ENCODE assay signal across 9 cellular contexts in the genomic region with DNA sequence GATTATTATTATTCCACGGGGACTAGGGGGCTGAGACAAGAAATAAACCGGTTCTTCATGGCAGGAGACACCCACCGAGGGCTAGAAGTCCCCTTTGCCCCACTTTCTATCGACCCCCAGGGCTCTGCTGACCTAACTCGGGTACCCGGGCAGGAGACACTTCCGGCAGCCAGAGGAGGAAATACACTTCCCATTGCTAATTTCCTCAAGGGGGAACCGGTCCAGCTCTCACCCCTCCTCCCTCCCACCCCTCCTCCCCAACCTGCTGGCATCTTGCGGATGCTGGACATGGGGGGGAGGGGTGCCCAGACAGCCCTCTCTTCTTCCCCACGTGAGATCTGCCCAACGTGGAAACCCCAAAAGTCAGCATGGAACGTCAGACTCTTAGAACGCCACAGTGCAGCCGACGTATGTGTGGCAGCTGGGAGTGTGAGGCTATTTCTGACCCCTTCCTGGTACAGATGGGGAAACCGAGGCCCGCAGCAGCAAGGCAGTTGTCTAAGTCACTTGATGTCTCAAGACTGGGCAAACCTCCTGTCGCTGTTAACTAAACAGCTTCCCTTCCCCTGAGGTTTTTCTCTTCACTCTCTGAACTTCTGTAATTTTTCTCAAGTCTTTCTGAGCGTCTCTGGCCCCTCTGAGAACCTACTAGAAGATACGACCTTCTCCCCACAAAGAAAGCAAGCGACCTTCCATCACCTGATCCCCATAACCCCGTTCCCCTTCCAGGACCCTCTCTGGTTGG. TPM values are rescaled to one million over a fixed set of nuclear protein-coding genes. Genes with fewer than 3 reads are reported as not detected.
DNase-seq lines count a peak whose midpoint lies in the region; ATAC-seq and TF ChIP-seq lines count a peak whose summit lies in the region.
"Had no signal": no experiment of that assay in that cellular context is flagged by ENCODE, and none has a peak within 500 bp of the region (broad histone marks: within the 10 kb centered on the region; RNA-seq: fewer than 3 reads in every experiment).

No MANE protein-coding gene starts in this region.

- H3K4me3 ChIP-seq in Loucy (ENCODE audit: low read length, poor library complexity, severe bottlenecking) (peak overlapping the region; percentile 20), duodenal mucosa (ENCODE audit: low read depth in 1 of 2, low read length in 2 of 2) (peak overlapping the region; percentile 35 to 45), osteoblast (ENCODE audit: insufficient read depth, low read length) (peak overlapping the region; percentile 39)

- H3K27ac ChIP-seq in duodenal mucosa (ENCODE audit: low read depth, low read length): peak overlapping the region; percentile 42
- H3K27ac ChIP-seq in osteoblast (ENCODE audit: low read depth, low read length): no peak overlapping the region

- no peak for ATAC-seq in HG03135 (IDR thresholded peaks at IDR 0.05; ENCODE audit: unreplicated experiment)

- H3K4me2 ChIP-seq in Loucy (ENCODE audit: low read depth, low read length, poor library complexity, severe bottlenecking) (peak overlapping the region; percentile 46), osteoblast (ENCODE audit: insufficient read depth, low read length) (peak overlapping the region; percentile 66)

- H3K79me2 ChIP-seq in Loucy (ENCODE audit: insufficient read depth, low read length) (no peaks in the 10 kb centered on the region), osteoblast (ENCODE audit: insufficient read depth, low read length) (no peaks in the 10 kb centered on the region)

- H3K27me3 ChIP-seq in Loucy (ENCODE audit: insufficient read depth, low read length, poor library complexity, severe bottlenecking) (no peaks in the 10 kb centered on the region), duodenal mucosa (ENCODE audit: control insufficient read depth in 1 of 2, insufficient read depth in 2 of 2, low read length in 2 of 2) (peaks cover 54 to 66% of the 10 kb centered on the region in 2 donors), osteoblast (ENCODE audit: insufficient read depth, low read length) (peaks cover 49% of the 10 kb centered on the region)

- H4K20me1 ChIP-seq in Loucy (ENCODE audit: insufficient read depth, low read length, poor library complexity, severe bottlenecking): no peaks in the 10 kb centered on the region
- no peaks in the 10 kb centered on the region for H4K20me1 ChIP-seq in osteoblast (ENCODE audit: insufficient read depth, low read length)

- no peak for TF ChIP-seq CTCF in Loucy (conservative IDR thresholded peaks at IDR 0.05; ENCODE audit: low read length)
- no peak for TF ChIP-seq CTCF in osteoblast (IDR thresholded peaks at IDR 0.05; ENCODE audit: extremely low read depth, low read depth, low read length)

- H3K9ac ChIP-seq in Loucy (ENCODE audit: low read depth, low read length, poor library complexity, severe bottlenecking) (no peak overlapping the region), duodenal mucosa (ENCODE audit: low read depth in 1 of 2, low read length in 2 of 2) (no peak overlapping the region)

- no peaks in the 10 kb centered on the region for H3K9me2 ChIP-seq in Loucy (replicated peaks; ENCODE audit: low read depth, low read length)

- H3K4me1 ChIP-seq in Loucy (ENCODE audit: insufficient read depth, low read length, poor library complexity, severe bottlenecking): peaks cover 6% of the 10 kb centered on the region
- H3K4me1 ChIP-seq in duodenal mucosa (ENCODE audit: control insufficient read depth in 1 of 2, insufficient read depth in 2 of 2, low read length in 2 of 2): peaks cover 0 to 8% of the 10 kb centered on the region in 2 donors
- peaks cover 7% of the 10 kb centered on the region for H3K4me1 ChIP-seq in osteoblast (ENCODE audit: insufficient read depth, low read length)

- peak overlapping the region; percentile 50 for H2AFZ ChIP-seq in Loucy (ENCODE audit: low read length)
- peak overlapping the region; percentile 70 for H2AFZ ChIP-seq in osteoblast (ENCODE audit: low read length)

- H3K36me3 ChIP-seq in Loucy (ENCODE audit: insufficient read depth, low read length) (no peaks in the 10 kb centered on the region), duodenal mucosa (ENCODE audit: control insufficient read depth in 1 of 2, insufficient read depth in 2 of 2, low read length in 2 of 2) (no peaks in the 10 kb centered on the region), osteoblast (ENCODE audit: insufficient read depth, low read length) (no peaks in the 10 kb centered on the region)

- no peaks in the 10 kb centered on the region for H3K9me3 ChIP-seq in Loucy (ENCODE audit: insufficient read depth, low read depth, low read length)
- no peaks in the 10 kb centered on the region for H3K9me3 ChIP-seq in duodenal mucosa (ENCODE audit: control insufficient read depth in 1 of 2, low read length in 2 of 2)
- no peaks in the 10 kb centered on the region for H3K9me3 ChIP-seq in osteoblast (ENCODE audit: low read depth, low read length)

- peak; percentile 43 for DNase-seq in Daoy (ENCODE audit: low read depth)
- DNase-seq in osteoblast (ENCODE audit: insufficient read length, low spot score, missing footprints): peak; percentile 86
- DNase-seq in stimulated activated CD4-positive, alpha-beta T cell treated with anti-CD3 and anti-CD28 coated beads, Interleukin-2, amount 100 ng/mL, for 24 hours: no peak
- DNase-seq in cerebellar cortex (ENCODE audit: low spot score): no peak
- no peak for DNase-seq in T-helper 9 cell
- DNase-seq: NCI-H1105 treated with DMSO at 0.1 percent for 48 hours had no signal

- H3F3A ChIP-seq in Loucy (ENCODE audit: low read depth): no peaks in the 10 kb centered on the region

RNA-seq across cellular contexts. Expression of gene GPR4, which starts 3.6 kb away (rescaled TPM):
- not detected in 2 replicates for total RNA-seq in Daoy (2014; rRNA removed; shearing (Covaris generic))
- total RNA-seq in osteoblast: not detected in 2 replicates

RNA-seq across cellular contexts. Expression of gene OPA3, which starts 13.8 kb away (rescaled TPM):
- total RNA-seq in Daoy (2014; rRNA removed; shearing (Covaris generic)): 7.4 and 8.9 TPM in 2 replicates
- total RNA-seq in osteoblast: 7.1 and 7.6 TPM in 2 replicates

RNA-seq across cellular contexts. Expression of gene EML2, which starts 40.8 kb away (rescaled TPM):
- total RNA-seq in Daoy (2014; rRNA removed; shearing (Covaris generic)): 13.0 and 14.2 TPM in 2 replicates
- total RNA-seq in osteoblast: 10.1 and 11.8 TPM in 2 replicates

Comparison
In these comparisons a context has a peak if more than half of its experiments do, and no peak if none do; other contexts are left out.
1. DNase-seq: peak in Daoy (single experiment) and osteoblast (single experiment); none in stimulated activated CD4-positive, alpha-beta T cell treated with anti-CD3 and anti-CD28 coated beads, Interleukin-2, amount 100 ng/mL, for 24 hours (0 of 2), cerebellar cortex (single experiment) and T-helper 9 cell (single experiment).
2. Peak in every context shown above with its lines, with median percentiles within 50 percentile points of each other: H3K4me3 ChIP-seq.